Comparison of ENCODE assay signal across 9 cellular contexts in genomic region chr4:4247711-4248035, GRCh38. TPM values are rescaled to one million over a fixed set of nuclear protein-coding genes. Genes with fewer than 3 reads are reported as not detected.
A peak's percentile ranks its signal among the peaks of the same experiment; 100 is the strongest.
DNase-seq lines count a peak whose midpoint lies in the region; FAIRE-seq and TF ChIP-seq lines count a peak whose summit lies in the region.
"Had no signal": no experiment of that assay in that cellular context is flagged by ENCODE, and none has a peak within 500 bp of the region (broad histone marks: within the 10 kb centered on the region; RNA-seq: fewer than 3 reads in every experiment).

No MANE protein-coding gene starts in this region.

- H3K27ac ChIP-seq in DOHH2 (ENCODE audit: low read depth, low read length) (peak overlapping the region; percentile 74), SJSA1 (peak overlapping the region; percentile 87), sigmoid colon (peak overlapping the region; percentile 90 to 92 (median 92))

- TF ChIP-seq POLR2A in sigmoid colon (IDR thresholded peaks at IDR 0.05) = no peak
- TF ChIP-seq POLR2A in GM12892 (IDR thresholded peaks at IDR 0.05; ENCODE audit: low read depth, low read length) = no peak

- H3K79me2 ChIP-seq in DOHH2 (ENCODE audit: control insufficient read depth, low read length) = peaks cover 28% of the 10 kb centered on the region

- DNase-seq in HFF-Myc (ENCODE audit: extremely low read depth, low read depth) (no peak), SJSA1 (ENCODE audit: low read depth in 1 of 2, low spot score in 2 of 2) (no peak), fibroblast of the aortic adventitia (ENCODE audit: low read depth) (no peak), sigmoid colon (no peak), NCI-H1930 (lab: John Stamatoyannopoulos, UW) (no peak), HT-29 (ENCODE audit: low spot score) (no peak), GM12892 (ENCODE audit: insufficient read length) (no peak)

- H3K36me3 ChIP-seq in DOHH2 (ENCODE audit: control insufficient read depth, low read length) = peaks cover 38% of the 10 kb centered on the region
- H3K36me3 ChIP-seq in SJSA1 = peaks cover 34% of the 10 kb centered on the region
- peaks cover 8 to 34% (median 20%) of the 10 kb centered on the region in 4 donors for H3K36me3 ChIP-seq in sigmoid colon

- no peaks in the 10 kb centered on the region for H3K9me2 ChIP-seq in DOHH2 (replicated peaks; ENCODE audit: control insufficient read depth, low read length)

- no peaks in the 10 kb centered on the region for H3K27me3 ChIP-seq in DOHH2 (ENCODE audit: control insufficient read depth, low read length)
- 0 out of 2 replicates have a peak, but pooled peaks cover under 1% of the 10 kb centered on the region for H3K27me3 ChIP-seq in SJSA1 (replicated peaks)
- H3K27me3 ChIP-seq in sigmoid colon = no peaks in the 10 kb centered on the region

- H3K9me3 ChIP-seq in DOHH2 (ENCODE audit: control insufficient read depth, insufficient read depth, low read length) = no peaks in the 10 kb centered on the region
- H3K9me3 ChIP-seq in SJSA1 (replicated peaks) = no peaks in the 10 kb centered on the region
- H3K9me3 ChIP-seq in sigmoid colon = no peaks in the 10 kb centered on the region

- TF ChIP-seq EP300 in sigmoid colon (IDR thresholded peaks at IDR 0.05) = no peak

- 1% methylated on average over 12 of the region's 12 CpGs for WGBS in sigmoid colon, 2 donors

- TF ChIP-seq CTCF in DOHH2 (IDR thresholded peaks at IDR 0.05; ENCODE audit: low read depth, low read length, poor library complexity, severe bottlenecking) = no peak
- TF ChIP-seq CTCF in HFF-Myc (IDR thresholded peaks at IDR 0.05; ENCODE audit: low read depth, low read length, missing control alignments) = no peak
- no peak for TF ChIP-seq CTCF in fibroblast of the aortic adventitia (IDR thresholded peaks at IDR 0.05; ENCODE audit: insufficient read depth, low read length)
- TF ChIP-seq CTCF in sigmoid colon (IDR thresholded peaks at IDR 0.05) = no peak

- H4K20me1 ChIP-seq in DOHH2 (ENCODE audit: control insufficient read depth, insufficient read depth, low read depth, low read length) = no peaks in the 10 kb centered on the region

- peak overlapping the region; percentile 99 for H3K4me3 ChIP-seq in DOHH2 (ENCODE audit: low read length)
- peak overlapping the region; percentile 97 for H3K4me3 ChIP-seq in HFF-Myc (replicated peaks; ENCODE audit: low read depth, low read length)
- peak overlapping the region; percentile 83 for H3K4me3 ChIP-seq in SJSA1
- peak overlapping the region; percentile 70 for H3K4me3 ChIP-seq in fibroblast of the aortic adventitia (ENCODE audit: low read depth, low read length)
- peak overlapping the region; percentile 58 to 86 (median 73) for H3K4me3 ChIP-seq in sigmoid colon

- peak overlapping the region; percentile 91 for H3K4me2 ChIP-seq in DOHH2 (ENCODE audit: low read length)

- intact Hi-C loops in sigmoid colon (cut with DNase I) = loop anchor here (2.0 to 5.0 kb wide), 3 partner anchors 45 to 295 kb away; partner anchors contain the start of genes LYAR, STX18 and ZBTB49

- no peak for FAIRE-seq in GM12892 (lab: Jason Lieb, UNC)

- no peaks in the 10 kb centered on the region for H3F3A ChIP-seq in DOHH2 (ENCODE audit: control insufficient read depth, insufficient read depth)

- H3K4me1 ChIP-seq in DOHH2 (ENCODE audit: control insufficient read depth, low read length) (peaks cover 18% of the 10 kb centered on the region), SJSA1 (replicated peaks) (peaks cover 15% of the 10 kb centered on the region), sigmoid colon (peaks cover 0 to 26% (median 24%) of the 10 kb centered on the region in 4 donors)

RNA-seq across cellular contexts. Expression of gene TMEM128, which starts 0.3 kb away (rescaled TPM):
- total RNA-seq in SJSA1 (2014; rRNA removed; shearing (Covaris generic)) = 50.8 and 60.2 TPM in 2 replicates
- total RNA-seq in fibroblast of the aortic adventitia (ENCODE audit: low replicate concordance) (20.4 and 28.7 TPM in 2 replicates), sigmoid colon (10 to 100 TPM; 11.1 to 23.5 (median 22.6) TPM)
- polyA plus RNA-seq in sigmoid colon = 10 to 100 TPM; 20.8 to 33.0 (median 20.8) TPM
- total RNA-seq in HT-29 (2014; rRNA removed; shearing (Covaris generic)) = 8.3 and 14.4 TPM in 2 replicates
- polyA plus RNA-seq in GM12892 (2012; ENCODE audit: missing spikeins) = 28.3 TPM

RNA-seq across cellular contexts. Expression of gene OTOP1, which starts 20.9 kb away (rescaled TPM):
- total RNA-seq in SJSA1 (2014; rRNA removed; shearing (Covaris generic)) = not detected in 2 replicates
- total RNA-seq in fibroblast of the aortic adventitia (ENCODE audit: low replicate concordance) (not detected in 2 replicates), sigmoid colon (not detected)
- not detected for polyA plus RNA-seq in sigmoid colon
- not detected in 2 replicates for total RNA-seq in HT-29 (2014; rRNA removed; shearing (Covaris generic))
- polyA plus RNA-seq in GM12892 (2012; ENCODE audit: missing spikeins) = not detected
- total RNA-seq: RPMI7951 had no signal

RNA-seq across cellular contexts. Expression of gene LYAR, which starts 42.3 kb away (rescaled TPM):
- 47.1 and 56.2 TPM in 2 replicates for total RNA-seq in SJSA1 (2014; rRNA removed; shearing (Covaris generic))
- 14.0 and 16.4 TPM in 2 replicates for total RNA-seq in fibroblast of the aortic adventitia (ENCODE audit: low replicate concordance)
- 10 to 100 TPM; 11.4 to 18.2 (median 14.8) TPM for total RNA-seq in sigmoid colon
- 10 to 100 TPM in 1 of 3 donors, 1 to 10 TPM in 2; 3.6 to 19.9 (median 9.0) TPM for polyA plus RNA-seq in sigmoid colon
- total RNA-seq in HT-29 (2014; rRNA removed; shearing (Covaris generic)) = 21.0 and 25.4 TPM in 2 replicates
- 45.0 TPM for polyA plus RNA-seq in GM12892 (2012; ENCODE audit: missing spikeins)

RNA-seq across cellular contexts. Expression of gene ZBTB49, which starts 42.4 kb away (rescaled TPM):
- 4.7 and 16.8 TPM in 2 replicates for total RNA-seq in SJSA1 (2014; rRNA removed; shearing (Covaris generic))
- 6.8 and 14.5 TPM in 2 replicates for total RNA-seq in fibroblast of the aortic adventitia (ENCODE audit: low replicate concordance)
- total RNA-seq in sigmoid colon = 1 to 10 TPM; 4.1 to 6.2 (median 4.6) TPM
- polyA plus RNA-seq in sigmoid colon = 1 to 10 TPM in 2 of 3 donors, under 1 TPM in 1; 0.69 to 2.8 (median 1.2) TPM
- total RNA-seq in HT-29 (2014; rRNA removed; shearing (Covaris generic)) = 3.3 and 7.3 TPM in 2 replicates
- polyA plus RNA-seq in GM12892 (2012; ENCODE audit: missing spikeins) = 2.2 TPM
